ENCODE assay signal across 15 cellular contexts in genomic region chr19:30856786-30857185, GRCh38.
DNase-seq lines count a peak whose midpoint lies in the region; TF ChIP-seq lines count a peak whose summit lies in the region.
"Had no signal": no experiment of that assay in that cellular context is flagged by ENCODE, and none has a peak within 500 bp of the region (broad histone marks: within the 10 kb centered on the region; RNA-seq: fewer than 3 reads in every experiment).

No MANE protein-coding gene starts in this region.

- H3K27ac ChIP-seq in right atrium auricular region (no peak overlapping the region), left ventricle myocardium inferior (replicated peaks) (no peak overlapping the region), coronary artery (no peak overlapping the region)
- H3K27ac ChIP-seq: BLaER1 had no signal

- no peak for TF ChIP-seq CTCF in right atrium auricular region (IDR thresholded peaks at IDR 0.05)
- TF ChIP-seq CTCF in left ventricle myocardium inferior (IDR thresholded peaks at IDR 0.05; ENCODE audit: borderline replicate concordance) = no peak
- TF ChIP-seq CTCF in coronary artery (IDR thresholded peaks at IDR 0.05) = no peak

- H3K27me3 ChIP-seq in right atrium auricular region (no peaks in the 10 kb centered on the region), left ventricle myocardium inferior (ENCODE audit: low read depth) (peaks cover 15% of the 10 kb centered on the region)
- H3K27me3 ChIP-seq: BLaER1 had no signal

- H3K9me3 ChIP-seq in right atrium auricular region (no peaks in the 10 kb centered on the region), left ventricle myocardium inferior (replicated peaks) (peaks cover 3% of the 10 kb centered on the region)
- H3K9me3 ChIP-seq: BLaER1 had no signal

- intact Hi-C loops in left ventricle myocardium inferior (cut with micrococcal nuclease) = no loop called here

- H3K36me3 ChIP-seq in right atrium auricular region (no peaks in the 10 kb centered on the region), left ventricle myocardium inferior (no peaks in the 10 kb centered on the region)
- H3K36me3 ChIP-seq: BLaER1 had no signal

- H3K4me3 ChIP-seq in right atrium auricular region = no peak overlapping the region
- H3K4me3 ChIP-seq in left ventricle myocardium inferior = no peak overlapping the region
- no peak overlapping the region for H3K4me3 ChIP-seq in coronary artery
- H3K4me3 ChIP-seq: BLaER1, GM12878 had no signal

- H3K4me1 ChIP-seq in right atrium auricular region (no peaks in the 10 kb centered on the region), left ventricle myocardium inferior (no peaks in the 10 kb centered on the region)
- H3K4me1 ChIP-seq: BLaER1 had no signal

- peak; percentile 13 for DNase-seq in right atrium auricular region (ENCODE audit: low spot score)
- no peak for DNase-seq in left ventricle myocardium inferior
- peak; percentile 46 for DNase-seq in coronary artery (ENCODE audit: low spot score)
- peak; percentile 53 for DNase-seq in mesenteric fat pad (ENCODE audit: low spot score)
- no peak for DNase-seq in HuH-7.5 (ENCODE audit: low spot score)
- DNase-seq in activated CD4-positive, alpha-beta T cell treated with anti-CD3 and anti-CD28 coated beads for 48 hours = no peak
- DNase-seq in NCI-H2171 (lab: John Stamatoyannopoulos, UW) = no peak
- DNase-seq: 8988T, Calu3, DMS53, DND-41, EL, GOT3 had no signal

Comparison
In these comparisons a context has a peak if more than half of its experiments do, and no peak if none do; other contexts are left out.
1. DNase-seq: peak in right atrium auricular region (single experiment), coronary artery (single experiment) and mesenteric fat pad (single experiment); none in left ventricle myocardium inferior (single experiment), HuH-7.5 (single experiment), activated CD4-positive, alpha-beta T cell treated with anti-CD3 and anti-CD28 coated beads for 48 hours (single experiment) and NCI-H2171 (single experiment).